Comparison of ENCODE assay signal across 8 cellular contexts in the genomic region with DNA sequence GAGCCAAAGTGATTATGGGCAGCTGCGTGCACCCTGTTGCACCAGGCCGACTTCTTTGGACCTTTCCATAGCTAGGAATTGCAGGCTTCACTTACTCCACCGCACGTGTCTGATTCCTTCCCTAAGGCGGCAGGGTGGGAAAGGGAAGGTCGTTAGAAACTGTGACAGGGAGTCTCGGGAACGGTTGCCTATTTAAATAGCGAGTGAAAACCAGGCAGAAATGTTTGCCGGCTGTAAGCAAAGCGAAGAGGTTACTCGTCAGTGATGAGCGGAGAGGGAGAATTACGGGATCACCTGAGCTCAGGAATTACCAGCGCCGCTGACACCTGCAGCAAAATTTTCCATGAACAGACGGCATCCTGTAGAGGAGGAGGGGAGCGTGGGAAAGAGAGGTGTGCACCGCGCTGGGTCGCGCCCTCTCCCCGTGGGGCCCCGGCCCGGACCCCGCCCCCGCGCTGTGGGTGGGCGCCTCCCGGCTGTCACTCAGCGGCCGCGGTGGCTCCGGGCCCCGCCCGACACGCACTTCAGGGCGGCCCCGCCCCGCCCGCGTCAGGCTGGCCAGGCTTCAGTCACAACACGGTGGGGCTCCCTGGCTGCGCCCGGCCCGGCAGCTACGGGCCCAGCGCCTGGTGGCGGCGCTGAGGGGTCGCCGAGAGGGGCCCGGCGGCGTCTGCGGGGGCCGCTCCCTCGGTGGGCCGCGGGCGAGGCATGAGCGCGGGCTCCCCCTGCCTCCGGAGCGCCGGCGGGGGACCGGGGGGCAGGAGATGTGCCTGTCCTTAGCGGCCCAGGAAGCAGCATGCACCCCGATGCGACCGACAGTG.
DNase-seq lines count a peak whose midpoint lies in the region; ATAC-seq and TF ChIP-seq lines count a peak whose summit lies in the region.

TSS of gene SNX25 (plus strand) at position 568 of the 821 bp plus-strand sequence. CDS start at position 797, 229 bp downstream.

- peak; percentile 78 for ATAC-seq in GM18907 (IDR thresholded peaks at IDR 0.05; ENCODE audit: unreplicated experiment)
- ATAC-seq in HG03139 (IDR thresholded peaks at IDR 0.05; ENCODE audit: unreplicated experiment) = peak; percentile 69
- ATAC-seq in effector memory CD8-positive, alpha-beta T cell (replicated peaks) = peak; percentile 90
- ATAC-seq in memory B cell (ENCODE audit: low read depth) = peak; percentile 82

- DNase-seq in AG09309 (ENCODE audit: low read depth) (no peak), NCI-H748 (lab: John Stamatoyannopoulos, UW; ENCODE audit: unreplicated experiment) (peak; percentile 87), memory B cell (ENCODE audit: low spot score in 2 of 2) (peak; percentile 85 to 86)
- DNase-seq in activated CD8-positive, alpha-beta memory T cell treated with anti-CD3 and anti-CD28 coated beads for 4 hours (ENCODE audit: low read depth in 2 of 2) = peak; percentile 74 to 77
- peak; percentile 80 to 85 (median 81) for DNase-seq in effector memory CD8-positive, alpha-beta T cell
- DNase-seq in stimulated activated CD8-positive, alpha-beta memory T cell treated with anti-CD3 and anti-CD28 coated beads, Interleukin-12 subunit alpha, Interleukin-12 subunit beta, amount 100 ng/mL, for 4 hours (ENCODE audit: low read depth) = peak; percentile 86

- no peaks in the 10 kb centered on the region for H3K27me3 Mint-ChIP-seq in effector memory CD8-positive, alpha-beta T cell
- no peaks in the 10 kb centered on the region for H3K27me3 Mint-ChIP-seq in memory B cell

- no peaks in the 10 kb centered on the region for H3K9me3 Mint-ChIP-seq in effector memory CD8-positive, alpha-beta T cell
- H3K9me3 Mint-ChIP-seq in memory B cell = no peaks in the 10 kb centered on the region

- TF ChIP-seq CTCF in AG09309 (IDR thresholded peaks at IDR 0.05; ENCODE audit: control insufficient read depth, insufficient read depth, low read depth, low read length, missing control alignments) = no peak

- H3K4me1 Mint-ChIP-seq in effector memory CD8-positive, alpha-beta T cell (ENCODE audit: low read depth in 2 of 2) = peaks cover 27 to 38% of the 10 kb centered on the region in 2 donors
- H3K4me1 Mint-ChIP-seq in memory B cell = peaks cover 49% of the 10 kb centered on the region

- peak within 1 kb of the TSS; percentile 94 to 97 for H3K4me3 Mint-ChIP-seq in effector memory CD8-positive, alpha-beta T cell
- peak within 1 kb of the TSS; percentile 98 for H3K4me3 Mint-ChIP-seq in memory B cell

- H3K4me3 ChIP-seq in AG09309 (ENCODE audit: control insufficient read depth, low read depth, low read length) = peak within 1 kb of the TSS; percentile 98

- peak within 1 kb of the TSS; percentile 82 to 90 for H3K27ac Mint-ChIP-seq in effector memory CD8-positive, alpha-beta T cell
- peak within 1 kb of the TSS; percentile 93 for H3K27ac Mint-ChIP-seq in memory B cell

- H3K36me3 Mint-ChIP-seq in effector memory CD8-positive, alpha-beta T cell (ENCODE audit: insufficient read depth) = peaks cover 12% of the 10 kb centered on the region
- no peaks in the 10 kb centered on the region for H3K36me3 Mint-ChIP-seq in memory B cell
